Comparison of ENCODE assay signal across 1 cellular context in the genomic region with DNA sequence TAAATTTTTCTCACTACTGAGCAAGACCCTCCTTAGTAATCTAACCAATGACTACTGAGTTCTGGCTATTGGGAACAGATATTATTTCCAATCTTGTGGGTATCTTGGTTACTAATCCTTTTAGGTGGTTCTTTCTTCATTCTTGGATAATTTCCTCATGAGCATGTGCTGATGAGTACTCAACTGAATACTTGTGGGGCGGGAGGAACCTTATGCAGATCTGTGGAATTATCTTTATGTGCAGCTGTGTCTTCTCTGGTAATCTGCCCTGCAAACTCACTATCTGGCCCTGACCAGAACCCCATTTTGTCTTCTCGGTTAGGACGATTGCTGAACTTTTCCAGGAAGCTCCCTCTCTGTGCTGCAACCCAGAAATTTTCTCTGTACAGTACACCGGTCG.
TF ChIP-seq lines count a peak whose summit lies in the region.

No MANE protein-coding gene starts in this region.

TF ChIP-seq in K562, 482 proteins besides CTCF, POLR2A, EP300 and RAD21 (continued from another document and continues in another):
- no peak for TF ChIP-seq SFPQ (IDR thresholded peaks at IDR 0.05; ENCODE audit: low read depth, low read length)
- TF ChIP-seq U2AF1 (optimal IDR thresholded peaks at IDR 0.05; ENCODE audit: low read depth, low read length) = no peak
- TF ChIP-seq HDAC3 (IDR thresholded peaks at IDR 0.05; ENCODE audit: borderline replicate concordance, partially characterized antibody) = peak; percentile 84
- TF ChIP-seq RHOXF2B (CRISPR knock-in tag; conservative IDR thresholded peaks at IDR 0.05) = no peak
- TF ChIP-seq, protein P1, sequence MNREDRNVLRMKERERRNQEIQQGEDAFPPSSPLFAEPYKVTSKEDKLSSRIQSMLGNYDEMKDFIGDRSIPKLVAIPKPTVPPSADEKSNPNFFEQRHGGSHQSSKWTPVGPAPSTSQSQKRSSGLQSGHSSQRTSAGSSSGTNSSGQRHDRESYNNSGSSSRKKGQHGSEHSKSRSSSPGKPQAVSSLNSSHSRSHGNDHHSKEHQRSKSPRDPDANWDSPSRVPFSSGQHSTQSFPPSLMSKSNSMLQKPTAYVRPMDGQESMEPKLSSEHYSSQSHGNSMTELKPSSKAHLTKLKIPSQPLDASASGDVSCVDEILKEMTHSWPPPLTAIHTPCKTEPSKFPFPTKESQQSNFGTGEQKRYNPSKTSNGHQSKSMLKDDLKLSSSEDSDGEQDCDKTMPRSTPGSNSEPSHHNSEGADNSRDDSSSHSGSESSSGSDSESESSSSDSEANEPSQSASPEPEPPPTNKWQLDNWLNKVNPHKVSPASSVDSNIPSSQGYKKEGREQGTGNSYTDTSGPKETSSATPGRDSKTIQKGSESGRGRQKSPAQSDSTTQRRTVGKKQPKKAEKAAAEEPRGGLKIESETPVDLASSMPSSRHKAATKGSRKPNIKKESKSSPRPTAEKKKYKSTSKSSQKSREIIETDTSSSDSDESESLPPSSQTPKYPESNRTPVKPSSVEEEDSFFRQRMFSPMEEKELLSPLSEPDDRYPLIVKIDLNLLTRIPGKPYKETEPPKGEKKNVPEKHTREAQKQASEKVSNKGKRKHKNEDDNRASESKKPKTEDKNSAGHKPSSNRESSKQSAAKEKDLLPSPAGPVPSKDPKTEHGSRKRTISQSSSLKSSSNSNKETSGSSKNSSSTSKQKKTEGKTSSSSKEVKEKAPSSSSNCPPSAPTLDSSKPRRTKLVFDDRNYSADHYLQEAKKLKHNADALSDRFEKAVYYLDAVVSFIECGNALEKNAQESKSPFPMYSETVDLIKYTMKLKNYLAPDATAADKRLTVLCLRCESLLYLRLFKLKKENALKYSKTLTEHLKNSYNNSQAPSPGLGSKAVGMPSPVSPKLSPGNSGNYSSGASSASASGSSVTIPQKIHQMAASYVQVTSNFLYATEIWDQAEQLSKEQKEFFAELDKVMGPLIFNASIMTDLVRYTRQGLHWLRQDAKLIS (CRISPR knock-in tag; IDR thresholded peaks at IDR 0.05) = no peak
- TF ChIP-seq, protein P2, sequence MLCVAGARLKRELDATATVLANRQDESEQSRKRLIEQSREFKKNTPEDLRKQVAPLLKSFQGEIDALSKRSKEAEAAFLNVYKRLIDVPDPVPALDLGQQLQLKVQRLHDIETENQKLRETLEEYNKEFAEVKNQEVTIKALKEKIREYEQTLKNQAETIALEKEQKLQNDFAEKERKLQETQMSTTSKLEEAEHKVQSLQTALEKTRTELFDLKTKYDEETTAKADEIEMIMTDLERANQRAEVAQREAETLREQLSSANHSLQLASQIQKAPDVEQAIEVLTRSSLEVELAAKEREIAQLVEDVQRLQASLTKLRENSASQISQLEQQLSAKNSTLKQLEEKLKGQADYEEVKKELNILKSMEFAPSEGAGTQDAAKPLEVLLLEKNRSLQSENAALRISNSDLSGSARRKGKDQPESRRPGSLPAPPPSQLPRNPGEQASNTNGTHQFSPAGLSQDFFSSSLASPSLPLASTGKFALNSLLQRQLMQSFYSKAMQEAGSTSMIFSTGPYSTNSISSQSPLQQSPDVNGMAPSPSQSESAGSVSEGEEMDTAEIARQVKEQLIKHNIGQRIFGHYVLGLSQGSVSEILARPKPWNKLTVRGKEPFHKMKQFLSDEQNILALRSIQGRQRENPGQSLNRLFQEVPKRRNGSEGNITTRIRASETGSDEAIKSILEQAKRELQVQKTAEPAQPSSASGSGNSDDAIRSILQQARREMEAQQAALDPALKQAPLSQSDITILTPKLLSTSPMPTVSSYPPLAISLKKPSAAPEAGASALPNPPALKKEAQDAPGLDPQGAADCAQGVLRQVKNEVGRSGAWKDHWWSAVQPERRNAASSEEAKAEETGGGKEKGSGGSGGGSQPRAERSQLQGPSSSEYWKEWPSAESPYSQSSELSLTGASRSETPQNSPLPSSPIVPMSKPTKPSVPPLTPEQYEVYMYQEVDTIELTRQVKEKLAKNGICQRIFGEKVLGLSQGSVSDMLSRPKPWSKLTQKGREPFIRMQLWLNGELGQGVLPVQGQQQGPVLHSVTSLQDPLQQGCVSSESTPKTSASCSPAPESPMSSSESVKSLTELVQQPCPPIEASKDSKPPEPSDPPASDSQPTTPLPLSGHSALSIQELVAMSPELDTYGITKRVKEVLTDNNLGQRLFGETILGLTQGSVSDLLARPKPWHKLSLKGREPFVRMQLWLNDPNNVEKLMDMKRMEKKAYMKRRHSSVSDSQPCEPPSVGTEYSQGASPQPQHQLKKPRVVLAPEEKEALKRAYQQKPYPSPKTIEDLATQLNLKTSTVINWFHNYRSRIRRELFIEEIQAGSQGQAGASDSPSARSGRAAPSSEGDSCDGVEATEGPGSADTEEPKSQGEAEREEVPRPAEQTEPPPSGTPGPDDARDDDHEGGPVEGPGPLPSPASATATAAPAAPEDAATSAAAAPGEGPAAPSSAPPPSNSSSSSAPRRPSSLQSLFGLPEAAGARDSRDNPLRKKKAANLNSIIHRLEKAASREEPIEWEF (CRISPR knock-in tag; IDR thresholded peaks at IDR 0.05) = no peak
- peak in 1 of 2 experiments; percentile 37; a peak in 1 of 4 replicates for TF ChIP-seq MAZ (CRISPR knock-in tag; conservative IDR thresholded peaks at IDR 0.05 in 1 of 2, IDR thresholded peaks at IDR 0.05 in 1 of 2)
- TF ChIP-seq SAP30 (IDR thresholded peaks at IDR 0.05; ENCODE audit: borderline replicate concordance, insufficient read depth, low read depth, low read length, poor library complexity, severe bottlenecking) = no peak
- peak; percentile 51; the same call in 1 of the 2 replicates for TF ChIP-seq MYNN (IDR thresholded peaks at IDR 0.05)
- no peak for TF ChIP-seq MYNN (CRISPR knock-in tag; IDR thresholded peaks at IDR 0.05)
- peak; percentile 97 for TF ChIP-seq TCF3 (CRISPR knock-in tag; IDR thresholded peaks at IDR 0.05)
- TF ChIP-seq THRA (IDR thresholded peaks at IDR 0.05) = no peak
- no peak for TF ChIP-seq PTBP1 (IDR thresholded peaks at IDR 0.05; ENCODE audit: low read depth, low read length)
- TF ChIP-seq ZNF134 (CRISPR knock-in tag; conservative IDR thresholded peaks at IDR 0.05) = no peak
- peak; percentile 61; the same call in 1 of the 2 replicates for TF ChIP-seq TARDBP (IDR thresholded peaks at IDR 0.05)
- no peak for TF ChIP-seq HDAC6 (IDR thresholded peaks at IDR 0.05; ENCODE audit: low read depth, low read length)
- no peak for TF ChIP-seq TSC22D4 (tag; IDR thresholded peaks at IDR 0.05)
- TF ChIP-seq JUN (IDR thresholded peaks at IDR 0.05; ENCODE audit: borderline replicate concordance, low read depth, low read length) = no peak; the same call in 1 of the 2 replicates
- TF ChIP-seq JUN (CRISPR knock-in tag; IDR thresholded peaks at IDR 0.05; ENCODE audit: borderline replicate concordance) = no peak
- peak; percentile 85 for TF ChIP-seq FOSL1 (tag; conservative IDR thresholded peaks at IDR 0.05)
- TF ChIP-seq ZNF444 (CRISPR knock-in tag; IDR thresholded peaks at IDR 0.05) = no peak
- peak; percentile 82 for TF ChIP-seq HMGN3 (IDR thresholded peaks at IDR 0.05; ENCODE audit: borderline replicate concordance, extremely low read depth, insufficient read length, low read depth, low read length)
- TF ChIP-seq JUNB (CRISPR knock-in tag; conservative IDR thresholded peaks at IDR 0.05) = no peak
- no peak for TF ChIP-seq ZNF696 (CRISPR knock-in tag; conservative IDR thresholded peaks at IDR 0.05)
- peak; percentile 92 for TF ChIP-seq NFIC (IDR thresholded peaks at IDR 0.05)
- TF ChIP-seq CBFB (CRISPR knock-in tag; IDR thresholded peaks at IDR 0.05) = no peak
- TF ChIP-seq TFAP4 (CRISPR knock-in tag; IDR thresholded peaks at IDR 0.05; ENCODE audit: borderline replicate concordance) = no peak; the same call in 1 of the 2 replicates
- TF ChIP-seq CCAR2 (IDR thresholded peaks at IDR 0.05; ENCODE audit: low read depth, low read length) = no peak
- TF ChIP-seq, protein P3, sequence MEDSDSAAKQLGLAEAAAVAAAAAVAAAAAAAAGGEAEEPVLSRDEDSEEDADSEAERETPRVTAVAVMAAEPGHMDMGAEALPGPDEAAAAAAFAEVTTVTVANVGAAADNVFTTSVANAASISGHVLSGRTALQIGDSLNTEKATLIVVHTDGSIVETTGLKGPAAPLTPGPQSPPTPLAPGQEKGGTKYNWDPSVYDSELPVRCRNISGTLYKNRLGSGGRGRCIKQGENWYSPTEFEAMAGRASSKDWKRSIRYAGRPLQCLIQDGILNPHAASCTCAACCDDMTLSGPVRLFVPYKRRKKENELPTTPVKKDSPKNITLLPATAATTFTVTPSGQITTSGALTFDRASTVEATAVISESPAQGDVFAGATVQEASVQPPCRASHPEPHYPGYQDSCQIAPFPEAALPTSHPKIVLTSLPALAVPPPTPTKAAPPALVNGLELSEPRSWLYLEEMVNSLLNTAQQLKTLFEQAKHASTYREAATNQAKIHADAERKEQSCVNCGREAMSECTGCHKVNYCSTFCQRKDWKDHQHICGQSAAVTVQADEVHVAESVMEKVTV (CRISPR knock-in tag; IDR thresholded peaks at IDR 0.05) = no peak
- TF ChIP-seq PTTG1 (tag; IDR thresholded peaks at IDR 0.05; ENCODE audit: low read depth) = no peak
- TF ChIP-seq ZNF324 (CRISPR knock-in tag; IDR thresholded peaks at IDR 0.05) = no peak
- TF ChIP-seq KDM1A (IDR thresholded peaks at IDR 0.05) = peak; percentile 69 to 73; a peak in 3 of 4 replicates
- TF ChIP-seq ZNF445 (CRISPR knock-in tag; IDR thresholded peaks at IDR 0.05; ENCODE audit: low read depth) = no peak
- TF ChIP-seq ZNF41 (CRISPR knock-in tag; conservative IDR thresholded peaks at IDR 0.05) = no peak
- TF ChIP-seq, protein P4, sequence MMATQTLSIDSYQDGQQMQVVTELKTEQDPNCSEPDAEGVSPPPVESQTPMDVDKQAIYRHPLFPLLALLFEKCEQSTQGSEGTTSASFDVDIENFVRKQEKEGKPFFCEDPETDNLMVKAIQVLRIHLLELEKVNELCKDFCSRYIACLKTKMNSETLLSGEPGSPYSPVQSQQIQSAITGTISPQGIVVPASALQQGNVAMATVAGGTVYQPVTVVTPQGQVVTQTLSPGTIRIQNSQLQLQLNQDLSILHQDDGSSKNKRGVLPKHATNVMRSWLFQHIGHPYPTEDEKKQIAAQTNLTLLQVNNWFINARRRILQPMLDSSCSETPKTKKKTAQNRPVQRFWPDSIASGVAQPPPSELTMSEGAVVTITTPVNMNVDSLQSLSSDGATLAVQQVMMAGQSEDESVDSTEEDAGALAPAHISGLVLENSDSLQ (IDR thresholded peaks at IDR 0.05) = no peak
- peak in 1 of 2 experiments; percentile 50; a peak in 1 of 4 replicates for TF ChIP-seq HDAC1 (IDR thresholded peaks at IDR 0.05)
- TF ChIP-seq CBFA2T3 (IDR thresholded peaks at IDR 0.05) = peak; percentile 99
- TF ChIP-seq USF1 (CRISPR knock-in tag; IDR thresholded peaks at IDR 0.05) = no peak
- no peak for TF ChIP-seq KDM2B (CRISPR knock-in tag; IDR thresholded peaks at IDR 0.05)
- TF ChIP-seq, protein P5, sequence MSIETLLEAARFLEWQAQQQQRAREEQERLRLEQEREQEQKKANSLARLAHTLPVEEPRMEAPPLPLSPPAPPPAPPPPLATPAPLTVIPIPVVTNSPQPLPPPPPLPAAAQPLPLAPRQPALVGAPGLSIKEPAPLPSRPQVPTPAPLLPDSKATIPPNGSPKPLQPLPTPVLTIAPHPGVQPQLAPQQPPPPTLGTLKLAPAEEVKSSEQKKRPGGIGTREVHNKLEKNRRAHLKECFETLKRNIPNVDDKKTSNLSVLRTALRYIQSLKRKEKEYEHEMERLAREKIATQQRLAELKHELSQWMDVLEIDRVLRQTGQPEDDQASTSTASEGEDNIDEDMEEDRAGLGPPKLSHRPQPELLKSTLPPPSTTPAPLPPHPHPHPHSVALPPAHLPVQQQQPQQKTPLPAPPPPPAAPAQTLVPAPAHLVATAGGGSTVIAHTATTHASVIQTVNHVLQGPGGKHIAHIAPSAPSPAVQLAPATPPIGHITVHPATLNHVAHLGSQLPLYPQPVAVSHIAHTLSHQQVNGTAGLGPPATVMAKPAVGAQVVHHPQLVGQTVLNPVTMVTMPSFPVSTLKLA (conservative IDR thresholded peaks at IDR 0.05) = peak in 1 of 2 experiments; percentile 48; a peak in 3 of 4 replicates
- no peak for TF ChIP-seq NFIX (CRISPR knock-in tag; IDR thresholded peaks at IDR 0.05; ENCODE audit: low read depth)
- 0 out of 2 replicates have a peak, but pooled peaks have one; percentile 26 for TF ChIP-seq ZKSCAN1 (IDR thresholded peaks at IDR 0.05; ENCODE audit: low read depth, low read length)
- no peak; the same call in 1 of the 2 replicates for TF ChIP-seq RAD51 (IDR thresholded peaks at IDR 0.05; ENCODE audit: borderline replicate concordance, low read depth)
- no peak for TF ChIP-seq BRF1 (IDR thresholded peaks at IDR 0.05; ENCODE audit: borderline replicate concordance, extremely low read depth, insufficient read length)
- TF ChIP-seq TFAM (CRISPR knock-in tag; conservative IDR thresholded peaks at IDR 0.05) = no peak
- 0 out of 2 replicates have a peak, but pooled peaks have one; percentile 47 for TF ChIP-seq TRIM28 (IDR thresholded peaks at IDR 0.05)
